1 cellular context compared by ENCODE assay signal in genomic region chr19:12244370-12244769, GRCh38.
TF ChIP-seq lines count a peak whose summit lies in the region.

No MANE protein-coding gene starts in this region.

TF ChIP-seq in WTC11, 78 proteins besides CTCF, POLR2A, EP300 and RAD21 (continued from another document):
- no peak for TF ChIP-seq AFF4 (CRISPR knock-in tag; IDR thresholded peaks at IDR 0.05; ENCODE audit: borderline replicate concordance)
- no peak for TF ChIP-seq NR3C1 (CRISPR knock-in tag; conservative IDR thresholded peaks at IDR 0.05; ENCODE audit: low read depth)
- no peak for TF ChIP-seq CREB1 (CRISPR knock-in tag; IDR thresholded peaks at IDR 0.05)
- no peak for TF ChIP-seq ZNF512 (CRISPR knock-in tag; IDR thresholded peaks at IDR 0.05; ENCODE audit: borderline replicate concordance)
- TF ChIP-seq MXD4 (CRISPR knock-in tag; IDR thresholded peaks at IDR 0.05; ENCODE audit: borderline replicate concordance): no peak
- no peak for TF ChIP-seq PRDM15 (CRISPR knock-in tag; IDR thresholded peaks at IDR 0.05)
- no peak for TF ChIP-seq RORB (CRISPR knock-in tag; IDR thresholded peaks at IDR 0.05)
TF ChIP-seq in WTC11: peak in this region for 0.
